ENCODE assay signal across 28 cellular contexts in genomic region chr7:27314111-27314510, GRCh38.
A peak's percentile ranks its signal among the peaks of the same experiment; 100 is the strongest.
DNase-seq lines count a peak whose midpoint lies in the region; ATAC-seq and TF ChIP-seq lines count a peak whose summit lies in the region.
"Had no signal": no experiment of that assay in that cellular context is flagged by ENCODE, and none has a peak within 500 bp of the region (broad histone marks: within the 10 kb centered on the region; RNA-seq: fewer than 3 reads in every experiment).

No MANE protein-coding gene starts in this region.

- in situ Hi-C loops in T47D (cut with HindIII; ENCODE audit: low pct_unique_long_range_greater_than_20kb, low sequenced_read_pairs): no loop called here

- BruUV-seq in MCF 10A (replicated peaks; lab: Mats Ljungman, UMichigan): no TSS peak
- BruUV-seq in PC-3 (replicated peaks; lab: Mats Ljungman, UMichigan): no TSS peak

- no peaks in the 10 kb centered on the region for H3K36me3 Mint-ChIP-seq in MCF 10A (ENCODE audit: insufficient read depth, unreplicated experiment)

- peak overlapping the region; percentile 41 for H3K27ac ChIP-seq in PC-3 (ENCODE audit: low read length)
- H3K27ac ChIP-seq in urinary bladder (ENCODE audit: low read depth): peak overlapping the region; percentile 82
- H3K27ac ChIP-seq in tibial artery: no peak overlapping the region
- H3K27ac ChIP-seq: coronary artery, gastrocnemius medialis, tibial nerve had no signal

- H3K4me3 ChIP-seq in PC-3 (ENCODE audit: low read length) (peak overlapping the region; percentile 22; the same call in 1 of the 2 replicates), urinary bladder (ENCODE audit: low read depth, low read length) (no peak overlapping the region), tibial artery (no peak overlapping the region)
- H3K4me3 ChIP-seq: coronary artery, gastrocnemius medialis, lung, tibial nerve had no signal

- no peak overlapping the region for H3K27ac Mint-ChIP-seq in MCF 10A (ENCODE audit: low read depth, unreplicated experiment)
- H3K27ac Mint-ChIP-seq: activated B cell treated with CpG ODN at 0.5 μM for 24 hours; activated naive CD8-positive, alpha-beta T cell treated with anti-CD3 and anti-CD28 coated beads, Interleukin-2, amount 50 U/mL, for 24 hours; activated T-cell treated with anti-CD3 and anti-CD28 coated beads, Interleukin-2, amount 50 U/mL, for 72 hours; naive thymus-derived CD8-positive, alpha-beta T cell had no signal

- peaks cover 6% of the 10 kb centered on the region for H3K4me1 Mint-ChIP-seq in MCF 10A (ENCODE audit: insufficient read depth, unreplicated experiment)
- H3K4me1 Mint-ChIP-seq: activated B cell treated with CpG ODN at 0.5 μM for 24 hours; activated naive CD8-positive, alpha-beta T cell treated with anti-CD3 and anti-CD28 coated beads, Interleukin-2, amount 50 U/mL, for 24 hours; naive thymus-derived CD8-positive, alpha-beta T cell had no signal

- H3K27me3 Mint-ChIP-seq in MCF 10A (ENCODE audit: insufficient read depth, unreplicated experiment): peaks cover 19% of the 10 kb centered on the region

- peak; percentile 46 for ATAC-seq in PC-3
- ATAC-seq: activated naive CD8-positive, alpha-beta T cell treated with anti-CD3 and anti-CD28 coated beads, Interleukin-2, amount 50 U/mL, for 24 hours; activated T-cell treated with anti-CD3 and anti-CD28 coated beads, Interleukin-2, amount 50 U/mL, for 72 hours; gastrocnemius medialis; HCT116; HepG2; naive thymus-derived CD8-positive, alpha-beta T cell had no signal

- H3K4me3 Mint-ChIP-seq in MCF 10A (ENCODE audit: unreplicated experiment): no peak overlapping the region
- H3K4me3 Mint-ChIP-seq: activated B cell treated with CpG ODN at 0.5 μM for 24 hours; activated naive CD8-positive, alpha-beta T cell treated with anti-CD3 and anti-CD28 coated beads, Interleukin-2, amount 50 U/mL, for 24 hours; activated T-cell treated with anti-CD3 and anti-CD28 coated beads, Interleukin-2, amount 50 U/mL, for 72 hours; naive thymus-derived CD8-positive, alpha-beta T cell had no signal

- peaks cover 19% of the 10 kb centered on the region for H3K4me1 ChIP-seq in PC-3 (ENCODE audit: insufficient read depth, low read length)
- H3K4me1 ChIP-seq in urinary bladder (ENCODE audit: insufficient read depth): no peaks in the 10 kb centered on the region
- no peaks in the 10 kb centered on the region for H3K4me1 ChIP-seq in tibial artery
- H3K4me1 ChIP-seq: BE2C, gastrocnemius medialis had no signal

- DNase-seq in T47D (ENCODE audit: low read depth in 1 of 2, low spot score in 1 of 2) (peak; percentile 24 to 88), MCF 10A (ENCODE audit: unreplicated experiment) (no peak), PC-3 (peak; percentile 85), islet precursor cell (peak; percentile 71), AG08396 (ENCODE audit: low spot score) (no peak), dermis blood vessel endothelial cell (no peak), tibial artery (no peak)
- DNase-seq: ACHN; activated B cell treated with CpG ODN at 0.5 μM for 24 hours; activated naive CD8-positive, alpha-beta T cell treated with anti-CD3 and anti-CD28 coated beads, Interleukin-2, amount 50 U/mL, for 24 hours; activated T-cell treated with anti-CD3 and anti-CD28 coated beads, Interleukin-2, amount 50 U/mL, for 72 hours; caudate nucleus; DMS79; gastrocnemius medialis; GDM1; naive thymus-derived CD8-positive, alpha-beta T cell; NCI-H1436 treated with DMSO at 0.1 percent for 48 hours; nucleus accumbens; RPMI8226; stimulated activated CD4-positive, alpha-beta T cell treated with anti-CD3 and anti-CD28 coated beads, Interleukin-4, amount 100 ng/mL, for 24 hours; T-helper 1 cell had no signal

- TF ChIP-seq CTCF in MCF 10A (IDR thresholded peaks at IDR 0.05; ENCODE audit: unreplicated experiment): no peak
- TF ChIP-seq CTCF in PC-3 (conservative IDR thresholded peaks at IDR 0.05; ENCODE audit: low read depth, low read length): no peak
- no peak for TF ChIP-seq CTCF in tibial artery (IDR thresholded peaks at IDR 0.05)

- CTCF ChIA-PET in MCF 10A (lab: Yijun Ruan, JAX): interaction anchor here (0.7 kb wide), 1 partner anchor 9 kb away, joined by 3 read pairs; no protein-coding TSS in a partner anchor
- CTCF ChIA-PET in PC-3 (lab: Charles Lee): interaction anchor here (0.5 to 0.7 kb wide), 2 partner anchors 118 to 208 kb away, joined by 3 read pairs; no protein-coding TSS in a partner anchor

- H3K27me3 ChIP-seq in PC-3 (ENCODE audit: low read length) (no peaks in the 10 kb centered on the region), tibial artery (peaks cover 0 to 3% of the 10 kb centered on the region in 2 donors)
- H3K27me3 ChIP-seq: tibial nerve had no signal

- no peaks in the 10 kb centered on the region for H3K36me3 ChIP-seq in PC-3 (ENCODE audit: low read depth, low read length)
- no peaks in the 10 kb centered on the region for H3K36me3 ChIP-seq in urinary bladder (ENCODE audit: insufficient read depth)
- H3K36me3 ChIP-seq in tibial artery: no peaks in the 10 kb centered on the region
- H3K36me3 ChIP-seq: BE2C, gastrocnemius medialis, tibial nerve had no signal

- H3F3A ChIP-seq in PC-3 (ENCODE audit: low read length, unreplicated experiment): no peaks in the 10 kb centered on the region

- no peak overlapping the region for H3K9ac ChIP-seq in PC-3 (ENCODE audit: low read length)

- intact Hi-C loops in MCF 10A (cut with micrococcal nuclease) (no loop called here), PC-3 (cut with micrococcal nuclease) (no loop called here), tibial artery (cut with DNase I; ENCODE audit: low total_unique reads) (no loop called here)

- H3K9me2 ChIP-seq in PC-3 (replicated peaks; ENCODE audit: low read length): no peaks in the 10 kb centered on the region

- 66% methylated on average over 3 of the region's 3 CpGs for WGBS in urinary bladder

- no peaks in the 10 kb centered on the region for H3K9me3 ChIP-seq in PC-3 (ENCODE audit: low read length)
- H3K9me3 ChIP-seq in tibial artery: peaks cover 0 to 6% (median 3%) of the 10 kb centered on the region in 3 donors
- H3K9me3 ChIP-seq: BE2C, gastrocnemius medialis had no signal

- peak overlapping the region; percentile 53 for H3K4me2 ChIP-seq in PC-3 (ENCODE audit: low read length)

- no peaks in the 10 kb centered on the region for H3K9me3 Mint-ChIP-seq in MCF 10A (ENCODE audit: unreplicated experiment)

- no peak overlapping the region for H2AFZ ChIP-seq in PC-3 (ENCODE audit: low read length)

- POLR2A ChIA-PET in MCF 10A (lab: Yijun Ruan, JAX) (interaction anchor here (0.6 to 1.2 kb wide), 2 partner anchors 7 to 45 kb away, joined by 3 read pairs; no protein-coding TSS in a partner anchor), PC-3 (lab: Charles Lee; ENCODE audit: unreplicated experiment) (no interaction called here)

- no peaks in the 10 kb centered on the region for H4K20me1 ChIP-seq in PC-3 (ENCODE audit: low read length)

- H3K79me2 ChIP-seq in PC-3 (ENCODE audit: low read length): no peaks in the 10 kb centered on the region

Comparison
In these comparisons a context has a peak if more than half of its experiments do, and no peak if none do; other contexts are left out.
1. DNase-seq: peak in T47D (2 of 2), PC-3 (single experiment) and islet precursor cell (single experiment); none in MCF 10A (single experiment), AG08396 (single experiment), dermis blood vessel endothelial cell (single experiment) and tibial artery (0 of 2).
2. H3K27ac ChIP-seq: peak in PC-3 (single experiment) and urinary bladder (single experiment); none in tibial artery (0 of 2).